In the genomic region with DNA sequence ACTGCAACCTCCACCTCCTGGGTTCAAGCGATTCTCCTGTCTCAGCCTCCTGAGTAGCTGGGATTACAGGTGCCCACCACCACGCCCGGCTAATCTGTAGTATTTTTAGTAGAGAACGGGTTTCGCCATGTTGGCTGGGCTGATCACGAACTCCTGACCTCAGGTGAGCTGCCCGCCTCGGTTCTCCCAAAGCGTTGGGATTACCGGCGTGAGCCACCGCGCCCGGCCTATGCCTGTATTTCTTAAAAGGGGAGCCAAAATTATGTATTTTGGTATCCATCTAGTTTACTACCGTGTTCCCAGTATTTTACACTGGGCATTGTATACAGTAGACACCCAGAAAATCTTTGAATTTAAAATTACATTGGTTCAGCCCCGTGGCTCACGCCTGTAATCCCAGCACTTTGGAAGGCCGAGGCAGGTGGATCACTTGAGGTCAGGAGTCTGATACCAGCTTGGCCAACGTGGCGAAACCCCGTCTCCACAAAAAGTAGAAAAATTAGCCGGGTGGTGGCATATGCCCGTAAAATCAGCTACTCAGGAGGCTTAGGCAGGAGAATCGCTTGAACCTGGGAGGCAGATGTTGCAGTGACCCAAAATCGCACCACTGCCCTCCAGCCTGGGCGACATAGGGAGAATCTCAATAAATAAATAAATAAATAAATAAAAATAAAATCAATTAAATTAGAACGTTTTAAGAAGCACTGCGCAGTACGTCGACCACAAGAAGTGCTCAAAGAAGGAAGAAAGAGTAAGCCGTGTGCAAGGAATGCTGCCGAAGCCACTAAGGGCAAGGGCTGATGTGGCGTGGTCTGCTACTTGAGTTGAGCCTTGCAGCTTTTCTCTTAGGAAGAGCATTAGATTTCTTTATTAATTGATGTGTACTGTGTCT, we compare ENCODE assay signal across 8 cellular contexts. TPM values are rescaled to one million over a fixed set of nuclear protein-coding genes. Genes with fewer than 3 reads are reported as not detected.
A peak's percentile ranks its signal among the peaks of the same experiment; 100 is the strongest.
DNase-seq lines count a peak whose midpoint lies in the region; ATAC-seq and TF ChIP-seq lines count a peak whose summit lies in the region.

No MANE protein-coding gene starts in this region.

- TF ChIP-seq CTCF in SU-DHL-6 (IDR thresholded peaks at IDR 0.05; ENCODE audit: insufficient read depth, low read length, poor library complexity, severe bottlenecking) (no peak), fibroblast of lung (conservative IDR thresholded peaks at IDR 0.05 in 1 of 2, IDR thresholded peaks at IDR 0.05 in 1 of 2; ENCODE audit: low read depth in 1 of 2, low read length in 2 of 2) (no peak)

- H3K9me2 ChIP-seq in SU-DHL-6 (replicated peaks; ENCODE audit: insufficient read depth, low read length): no peaks in the 10 kb centered on the region

- H3K79me2 ChIP-seq in SU-DHL-6 (ENCODE audit: insufficient read depth, low read length): peaks cover 33% of the 10 kb centered on the region
- H3K79me2 ChIP-seq in fibroblast of lung (ENCODE audit: control insufficient read depth, insufficient read depth, low read length): peaks cover 29% of the 10 kb centered on the region

- peak overlapping the region; percentile 87 for H3K9ac ChIP-seq in SU-DHL-6 (ENCODE audit: low read length)
- H3K9ac ChIP-seq in fibroblast of lung (ENCODE audit: insufficient read depth, low read length): peak overlapping the region; percentile 87
- H3K9ac ChIP-seq in skeletal muscle tissue (ENCODE audit: low read depth in 1 of 3, low read length in 3 of 3): peak overlapping the region; percentile 89 to 99 (median 96)

- H4K20me1 ChIP-seq in SU-DHL-6 (ENCODE audit: low read depth, low read length): peaks cover 20% of the 10 kb centered on the region
- H4K20me1 ChIP-seq in fibroblast of lung (ENCODE audit: control insufficient read depth, extremely low read depth, insufficient read depth, low read length): no peaks in the 10 kb centered on the region

- H3K9me3 ChIP-seq in HAP-1 (no peaks in the 10 kb centered on the region), SU-DHL-6 (ENCODE audit: insufficient read depth, low read length) (no peaks in the 10 kb centered on the region), fibroblast of lung (ENCODE audit: control insufficient read depth, insufficient read depth, low read depth, low read length) (no peaks in the 10 kb centered on the region), skeletal muscle tissue (ENCODE audit: control insufficient read depth in 3 of 3, low read length in 3 of 3) (no peaks in the 10 kb centered on the region)

- ATAC-seq in HG02588 (IDR thresholded peaks at IDR 0.05; ENCODE audit: unreplicated experiment): no peak

- no peak for DNase-seq in HAP-1 (ENCODE audit: low spot score in 2 of 2)
- DNase-seq in fibroblast of lung (ENCODE audit: low read depth in 2 of 2): no peak
- DNase-seq in NCI-H345 treated with DMSO at 0.1 percent for 48 hours (lab: John Stamatoyannopoulos, UW; ENCODE audit: unreplicated experiment): no peak
- DNase-seq in SHP77 treated with DMSO at 0.1 percent for 48 hours (lab: John Stamatoyannopoulos, UW): no peak
- no peak for DNase-seq in NCI-H1694 treated with DMSO at 0.1 percent for 48 hours (lab: John Stamatoyannopoulos, UW)

- H3K4me2 ChIP-seq in SU-DHL-6 (ENCODE audit: low read depth, low read length, poor library complexity, severe bottlenecking) (peak overlapping the region; percentile 90), fibroblast of lung (ENCODE audit: extremely low read depth, insufficient read depth, low read length) (peak overlapping the region; percentile 100)

- H2AFZ ChIP-seq in SU-DHL-6 (ENCODE audit: low read depth, low read length, severe bottlenecking): peak overlapping the region; percentile 87
- peak overlapping the region; percentile 84 for H2AFZ ChIP-seq in fibroblast of lung (ENCODE audit: low read length)

- H3K27ac ChIP-seq in SU-DHL-6 (ENCODE audit: low read depth, low read length) (peak overlapping the region; percentile 81), fibroblast of lung (ENCODE audit: insufficient read depth, low read length) (peak overlapping the region; percentile 98), skeletal muscle tissue (ENCODE audit: low read depth, low read length) (peak overlapping the region; percentile 98)

- H3K4me3 ChIP-seq in HAP-1 (peak overlapping the region; percentile 77), SU-DHL-6 (ENCODE audit: insufficient read depth, low read length, poor library complexity, severe bottlenecking) (peak overlapping the region; percentile 69), fibroblast of lung (replicated peaks in 1 of 4; ENCODE audit: control extremely low read depth in 1 of 4, insufficient read depth in 1 of 4, low read depth in 3 of 4, low read length in 4 of 4) (peak overlapping the region; percentile 51 to 77 (median 66)), skeletal muscle tissue (ENCODE audit: low read length in 3 of 3) (peak overlapping the region; percentile 85 to 96 (median 95))

- H3K4me1 ChIP-seq in HAP-1 (peaks cover 12% of the 10 kb centered on the region), fibroblast of lung (ENCODE audit: control insufficient read depth, extremely low read depth, insufficient read depth, low read length) (peaks cover 3% of the 10 kb centered on the region), skeletal muscle tissue (ENCODE audit: control insufficient read depth in 3 of 3, insufficient read depth in 3 of 3, low read length in 3 of 3) (peaks cover 17 to 30% (median 23%) of the 10 kb centered on the region in 3 donors)

- peaks cover 12% of the 10 kb centered on the region for H3F3A ChIP-seq in SU-DHL-6 (ENCODE audit: insufficient read depth)

- H3K36me3 ChIP-seq in HAP-1 (replicated peaks) (peaks cover 22% of the 10 kb centered on the region), SU-DHL-6 (ENCODE audit: low read length) (no peaks in the 10 kb centered on the region), fibroblast of lung (ENCODE audit: control insufficient read depth, insufficient read depth, low read length) (peaks cover 3% of the 10 kb centered on the region), skeletal muscle tissue (ENCODE audit: control insufficient read depth in 3 of 3, insufficient read depth in 3 of 3, low read length in 3 of 3) (peaks cover 0 to 2% (median 2%) of the 10 kb centered on the region in 3 donors)

- no peaks in the 10 kb centered on the region for H3K27me3 ChIP-seq in HAP-1 (ENCODE audit: low read depth)
- H3K27me3 ChIP-seq in SU-DHL-6 (ENCODE audit: low read length): no peaks in the 10 kb centered on the region
- H3K27me3 ChIP-seq in fibroblast of lung (ENCODE audit: control insufficient read depth, insufficient read depth, low read length): no peaks in the 10 kb centered on the region
- H3K27me3 ChIP-seq in skeletal muscle tissue (ENCODE audit: control insufficient read depth in 3 of 3, insufficient read depth in 3 of 3, low read length in 3 of 3): no peaks in the 10 kb centered on the region

- in situ Hi-C loops in HAP-1 (cut with MboI; ENCODE audit: low sequenced_read_pairs): no loop called here

RNA-seq across cellular contexts. Expression of a gene that starts 1.5 kb away (rescaled TPM):
- total RNA-seq in fibroblast of lung (67.5 and 92.5 TPM in 2 replicates), skeletal muscle tissue (51.7 TPM)
- polyA plus RNA-seq in fibroblast of lung: 96.4 and 97.5 TPM in 2 replicates
- 69.5 and 80.1 TPM in 2 replicates for polyA plus RNA-seq in fibroblast of lung (2012)
- 46.3 and 51.7 TPM in 2 replicates for polyA minus RNA-seq in fibroblast of lung (ENCODE audit: low replicate concordance)
